8 cellular contexts compared by ENCODE assay signal in the genomic region with DNA sequence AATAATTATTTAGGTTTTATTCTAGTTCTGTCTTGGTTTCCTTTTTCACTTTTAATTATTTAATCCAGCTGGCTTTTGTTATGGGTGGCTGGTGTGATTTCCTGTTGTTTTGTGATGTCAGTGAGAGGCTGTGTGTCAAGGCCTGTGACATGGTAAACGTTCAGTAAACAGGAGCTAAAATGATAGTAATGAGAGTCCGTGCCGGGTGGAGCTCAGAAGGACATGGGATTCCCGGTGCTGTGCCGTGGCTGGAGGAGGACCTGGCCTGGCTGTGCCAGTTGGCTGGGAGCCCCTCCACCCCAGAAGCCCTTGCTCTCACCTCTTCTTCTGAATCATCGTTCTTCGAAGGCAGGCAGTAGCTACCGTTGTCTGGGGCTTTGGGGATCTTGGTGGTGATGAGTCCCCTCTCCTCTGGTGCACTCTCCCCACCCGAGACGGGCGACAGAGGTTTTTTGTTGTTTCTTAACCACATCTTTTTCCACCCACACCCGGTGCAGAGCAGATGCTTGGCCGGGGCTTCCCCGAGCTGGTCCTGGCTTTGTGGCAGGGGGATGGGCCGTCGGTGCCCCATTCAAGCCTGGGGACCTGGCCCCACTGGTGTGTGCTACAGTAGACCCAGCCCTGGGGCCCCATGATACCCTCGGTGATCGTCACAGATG. TPM values are rescaled to one million over a fixed set of nuclear protein-coding genes. Genes with fewer than 3 reads are reported as not detected.
A peak's percentile ranks its signal among the peaks of the same experiment; 100 is the strongest.
DNase-seq lines count a peak whose midpoint lies in the region; ATAC-seq and TF ChIP-seq lines count a peak whose summit lies in the region.

No MANE protein-coding gene starts in this region.

- H3K9me3 ChIP-seq in left ventricle myocardium inferior (replicated peaks), result no peaks in the 10 kb centered on the region

- peaks cover 92% of the 10 kb centered on the region for H3K4me1 Mint-ChIP-seq in activated naive CD4-positive, alpha-beta T cell treated with anti-CD3 and anti-CD28 coated beads, Interleukin-2, amount 10 ng/mL, durations not matched to agents 7 days and 5 days

- peaks cover 8% of the 10 kb centered on the region for H3K27me3 Mint-ChIP-seq in activated naive CD4-positive, alpha-beta T cell treated with anti-CD3 and anti-CD28 coated beads, Interleukin-2, amount 10 ng/mL, durations not matched to agents 7 days and 5 days

- peak overlapping the region; percentile 100 for H3K27ac Mint-ChIP-seq in activated naive CD4-positive, alpha-beta T cell treated with anti-CD3 and anti-CD28 coated beads, Interleukin-2, amount 10 ng/mL, durations not matched to agents 7 days and 5 days

- peaks cover 45% of the 10 kb centered on the region for H3K36me3 Mint-ChIP-seq in activated naive CD4-positive, alpha-beta T cell treated with anti-CD3 and anti-CD28 coated beads, Interleukin-2, amount 10 ng/mL, durations not matched to agents 7 days and 5 days

- no peaks in the 10 kb centered on the region for H3K9me3 Mint-ChIP-seq in activated naive CD4-positive, alpha-beta T cell treated with anti-CD3 and anti-CD28 coated beads, Interleukin-2, amount 10 ng/mL, durations not matched to agents 7 days and 5 days

- peak overlapping the region; percentile 75 for H3K4me3 Mint-ChIP-seq in activated naive CD4-positive, alpha-beta T cell treated with anti-CD3 and anti-CD28 coated beads, Interleukin-2, amount 10 ng/mL, durations not matched to agents 7 days and 5 days

- ATAC-seq in GM18511 (IDR thresholded peaks at IDR 0.05; ENCODE audit: unreplicated experiment) (peak; percentile 80), HG02943 (IDR thresholded peaks at IDR 0.05; ENCODE audit: low read depth, unreplicated experiment) (peak; percentile 57)

- H3K27me3 ChIP-seq in left ventricle myocardium inferior (ENCODE audit: low read depth), result no peaks in the 10 kb centered on the region

- intact Hi-C loops in left ventricle myocardium inferior (cut with micrococcal nuclease), result no loop called here

- H3K27ac ChIP-seq in RWPE1 (peak overlapping the region; percentile 90), left ventricle myocardium inferior (replicated peaks) (peak overlapping the region; percentile 97)

- peak overlapping the region; percentile 50 for H3K4me3 ChIP-seq in left ventricle myocardium inferior

- no peaks in the 10 kb centered on the region for H3K36me3 ChIP-seq in left ventricle myocardium inferior

- DNase-seq in RWPE1 (ENCODE audit: low spot score), result no peak
- peak; percentile 89 for DNase-seq in activated naive CD4-positive, alpha-beta T cell treated with anti-CD3 and anti-CD28 coated beads, Interleukin-2, amount 10 ng/mL, durations not matched to agents 7 days and 5 days
- peak; percentile 76 for DNase-seq in left ventricle myocardium inferior
- peak; percentile 57 to 78 for DNase-seq in stimulated activated CD4-positive, alpha-beta T cell treated with anti-CD3 and anti-CD28 coated beads, Interleukin-1b, Interleukin-23, amount 100 ng/mL, for 1 hour (ENCODE audit: low read depth in 2 of 2)
- DNase-seq in AG08396 (ENCODE audit: low spot score), result no peak
- no peak for DNase-seq in NOMO-1 treated with dmso at 0.1 percent for 144 hours (lab: John Stamatoyannopoulos, UW; ENCODE audit: unreplicated experiment)

- H3K4me1 ChIP-seq in left ventricle myocardium inferior, result peaks cover 100% of the 10 kb centered on the region

- CTCF ChIA-PET in RWPE1 (lab: Yijun Ruan, JAX), result interaction anchor here (0.5 to 2.8 kb wide), 4 partner anchors 10 to 636 kb away, joined by 3 to 10 read pairs (median 6); no protein-coding TSS in a partner anchor
- CTCF ChIA-PET in activated naive CD4-positive, alpha-beta T cell treated with anti-CD3 and anti-CD28 coated beads, Interleukin-2, amount 10 ng/mL, durations not matched to agents 7 days and 5 days (lab: Charles Lee), result interaction anchor here (1.1 to 3.6 kb wide), 8 partner anchors 9 to 38 kb away, joined by 3 to 26 read pairs (median 11); no protein-coding TSS in a partner anchor

- TF ChIP-seq CTCF in RWPE1 (conservative IDR thresholded peaks at IDR 0.05; ENCODE audit: low read depth), result no peak
- no peak for TF ChIP-seq CTCF in left ventricle myocardium inferior (IDR thresholded peaks at IDR 0.05; ENCODE audit: borderline replicate concordance)

- POLR2A ChIA-PET in RWPE1 (lab: Yijun Ruan, JAX; ENCODE audit: low non-redundant PET), result no interaction called here

RNA-seq across cellular contexts. Expression of a gene that starts 29.1 kb away (rescaled TPM):
- 50.5 TPM for total RNA-seq in left ventricle myocardium inferior

Comparison
In these comparisons a context has a peak if more than half of its experiments do, and no peak if none do; other contexts are left out.
1. DNase-seq: peak in activated naive CD4-positive, alpha-beta T cell treated with anti-CD3 and anti-CD28 coated beads, Interleukin-2, amount 10 ng/mL, durations not matched to agents 7 days and 5 days (single experiment), left ventricle myocardium inferior (single experiment) and stimulated activated CD4-positive, alpha-beta T cell treated with anti-CD3 and anti-CD28 coated beads, Interleukin-1b, Interleukin-23, amount 100 ng/mL, for 1 hour (2 of 2); none in RWPE1 (single experiment), AG08396 (single experiment) and NOMO-1 treated with dmso at 0.1 percent for 144 hours (single experiment).